Comparison of ENCODE assay signal across 8 cellular contexts in genomic region chr16:31874354-31875111, GRCh38. TPM values are rescaled to one million over a fixed set of nuclear protein-coding genes. Genes with fewer than 3 reads are reported as not detected.
DNase-seq lines count a peak whose midpoint lies in the region; ATAC-seq and TF ChIP-seq lines count a peak whose summit lies in the region.

No MANE protein-coding gene starts in this region.

- no peaks in the 10 kb centered on the region for H3K9me3 ChIP-seq in left ventricle myocardium inferior (replicated peaks)

- peak overlapping the region; percentile 97 for H3K4me3 Mint-ChIP-seq in activated naive CD4-positive, alpha-beta T cell treated with anti-CD3 and anti-CD28 coated beads, Interleukin-2, amount 50 U/mL, for 24 hours

- no peaks in the 10 kb centered on the region for H3K9me3 Mint-ChIP-seq in activated naive CD4-positive, alpha-beta T cell treated with anti-CD3 and anti-CD28 coated beads, Interleukin-2, amount 50 U/mL, for 24 hours

- H3K27ac Mint-ChIP-seq in activated naive CD4-positive, alpha-beta T cell treated with anti-CD3 and anti-CD28 coated beads, Interleukin-2, amount 50 U/mL, for 24 hours: peak overlapping the region; percentile 99

- H3K4me1 ChIP-seq in left ventricle myocardium inferior: peaks cover 51% of the 10 kb centered on the region

- H3K36me3 Mint-ChIP-seq in activated naive CD4-positive, alpha-beta T cell treated with anti-CD3 and anti-CD28 coated beads, Interleukin-2, amount 50 U/mL, for 24 hours: peaks cover 46% of the 10 kb centered on the region

- H3K27me3 Mint-ChIP-seq in activated naive CD4-positive, alpha-beta T cell treated with anti-CD3 and anti-CD28 coated beads, Interleukin-2, amount 50 U/mL, for 24 hours: no peaks in the 10 kb centered on the region

- peak overlapping the region; percentile 99 for H3K4me3 ChIP-seq in left ventricle myocardium inferior

- peak; percentile 40 to 43 for DNase-seq in stimulated activated CD8-positive, alpha-beta memory T cell treated with anti-CD3 and anti-CD28 coated beads, Interleukin-7, amount 100 ng/mL, for 4 hours (ENCODE audit: low read depth in 2 of 2)
- DNase-seq in stimulated activated CD8-positive, alpha-beta memory T cell treated with anti-CD3 and anti-CD28 coated beads, Interleukin-4, amount 100 ng/mL, for 48 hours: no peak
- peak; percentile 6 for DNase-seq in NCI-H510A (lab: John Stamatoyannopoulos, UW)
- DNase-seq in left ventricle myocardium inferior: no peak
- no peak for DNase-seq in sciatic nerve (ENCODE audit: low spot score)
- no peak for DNase-seq in NCI-H1048 (lab: John Stamatoyannopoulos, UW)

- no peaks in the 10 kb centered on the region for H3K27me3 ChIP-seq in left ventricle myocardium inferior (ENCODE audit: low read depth)

- ATAC-seq in HG02642 (IDR thresholded peaks at IDR 0.05; ENCODE audit: poor library complexity, unreplicated experiment) (peak; percentile 39), sciatic nerve (peak; percentile 40)

- TF ChIP-seq CTCF in left ventricle myocardium inferior (IDR thresholded peaks at IDR 0.05; ENCODE audit: borderline replicate concordance): no peak

- peak overlapping the region; percentile 92 for H3K27ac ChIP-seq in left ventricle myocardium inferior (replicated peaks)

- intact Hi-C loops in left ventricle myocardium inferior (cut with micrococcal nuclease): no loop called here
- intact Hi-C loops in sciatic nerve (cut with DNase I): no loop called here

- peaks cover 79% of the 10 kb centered on the region for H3K4me1 Mint-ChIP-seq in activated naive CD4-positive, alpha-beta T cell treated with anti-CD3 and anti-CD28 coated beads, Interleukin-2, amount 50 U/mL, for 24 hours

- no peaks in the 10 kb centered on the region for H3K36me3 ChIP-seq in left ventricle myocardium inferior

RNA-seq across cellular contexts. Expression of gene ZNF267, which starts 0.9 kb away (rescaled TPM):
- 5.7 TPM for total RNA-seq in left ventricle myocardium inferior
- total RNA-seq in sciatic nerve: 19.7 TPM

Comparison
In these comparisons a context has a peak if more than half of its experiments do, and no peak if none do; other contexts are left out.
1. DNase-seq: peak in stimulated activated CD8-positive, alpha-beta memory T cell treated with anti-CD3 and anti-CD28 coated beads, Interleukin-7, amount 100 ng/mL, for 4 hours (2 of 2) and NCI-H510A (single experiment); none in stimulated activated CD8-positive, alpha-beta memory T cell treated with anti-CD3 and anti-CD28 coated beads, Interleukin-4, amount 100 ng/mL, for 48 hours (single experiment), left ventricle myocardium inferior (single experiment), sciatic nerve (single experiment) and NCI-H1048 (single experiment).